In the genomic region with DNA sequence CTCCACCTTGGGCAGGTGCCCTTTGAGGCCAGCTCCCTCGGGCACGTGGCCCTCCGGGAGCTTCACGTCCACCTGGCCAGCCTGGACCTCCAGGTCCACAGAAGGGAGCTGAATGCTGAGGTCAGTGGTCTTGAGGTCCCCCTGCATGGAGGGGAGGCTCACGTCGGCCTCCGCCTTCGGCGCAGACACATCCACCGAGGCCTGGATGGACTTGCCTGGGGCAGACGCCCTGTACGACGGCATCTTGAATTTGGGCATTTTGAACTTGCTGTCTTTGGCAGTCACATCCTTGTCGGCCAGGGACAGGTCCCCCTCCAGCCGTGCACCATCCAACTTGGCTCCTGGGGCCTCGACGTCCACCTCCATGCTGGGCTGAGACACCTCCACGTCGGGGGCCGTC, we compare ENCODE assay signal across 7 cellular contexts. TPM values are rescaled to one million over a fixed set of nuclear protein-coding genes. Genes with fewer than 3 reads are reported as not detected.
"Had no signal": no experiment of that assay in that cellular context is flagged by ENCODE, and none has a peak within 500 bp of the region (broad histone marks: within the 10 kb centered on the region; RNA-seq: fewer than 3 reads in every experiment).

No MANE protein-coding gene starts in this region.

RNA-seq across cellular contexts. Expression of gene PLD4, which starts 20.6 kb away (rescaled TPM):
- total RNA-seq: epithelial cell of proximal tubule, fibroblast of villous mesenchyme, foreskin keratinocyte, lung microvascular endothelial cell, myocyte had no signal
- polyA plus RNA-seq: fibroblast of lung, keratinocyte had no signal
